In the genomic region with DNA sequence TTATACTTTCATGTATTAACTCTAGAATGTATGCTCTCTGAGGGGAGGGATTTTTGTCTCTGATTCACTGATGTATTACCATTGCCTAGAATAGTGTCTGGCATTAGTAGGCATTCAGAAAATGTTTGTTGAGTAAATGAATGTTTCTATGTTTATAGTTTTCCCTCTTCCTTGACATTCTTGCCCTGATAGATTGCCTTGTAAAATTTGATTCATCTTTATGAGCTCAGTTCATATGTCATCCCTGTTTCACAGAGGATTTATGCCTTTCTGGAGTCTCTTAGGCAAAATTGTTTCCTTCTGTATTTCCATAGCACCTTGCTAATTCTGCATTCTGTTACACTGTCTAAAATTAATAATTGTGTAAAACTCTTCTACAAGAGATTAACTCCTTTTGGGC, we compare ENCODE assay signal across 16 cellular contexts.
DNase-seq lines count a peak whose midpoint lies in the region; ATAC-seq and TF ChIP-seq lines count a peak whose summit lies in the region.
"Had no signal": no experiment of that assay in that cellular context is flagged by ENCODE, and none has a peak within 500 bp of the region (broad histone marks: within the 10 kb centered on the region; RNA-seq: fewer than 3 reads in every experiment).

No MANE protein-coding gene starts in this region.

- DNase-seq in left ventricle myocardium inferior: no peak
- DNase-seq in left cardiac atrium: no peak
- DNase-seq in Peyer's patch: no peak
- DNase-seq in fibroblast of villous mesenchyme (ENCODE audit: low read depth): peak; percentile 45
- DNase-seq in MV-4-11 (lab: John Stamatoyannopoulos, UW): no peak
- DNase-seq in AG08396 (ENCODE audit: low spot score): no peak
- DNase-seq in activated CD4-positive, CD25-positive, alpha-beta regulatory T cell treated with anti-CD3 and anti-CD28 coated beads, Interleukin-2, amount 50 U/mL, for 72 hours: no peak
- DNase-seq: activated naive CD4-positive, alpha-beta T cell treated with anti-CD3 and anti-CD28 coated beads, Interleukin-2, amount 50 U/mL, for 16 hours; effector CD8-positive, alpha-beta T cell; NCI-H1092; NCI-H2171; psoas muscle; stimulated activated CD4-positive, alpha-beta T cell treated with anti-CD3 and anti-CD28 coated beads, Interleukin-12 subunit alpha, Interleukin-12 subunit beta, amount 100 ng/mL, for 4 hours had no signal

- H3K4me1 ChIP-seq in left ventricle myocardium inferior: peaks cover 12% of the 10 kb centered on the region
- H3K4me1 ChIP-seq in Peyer's patch: no peaks in the 10 kb centered on the region
- H3K4me1 ChIP-seq: psoas muscle, SJSA1, suprapubic skin had no signal

- intact Hi-C loops in left ventricle myocardium inferior (cut with micrococcal nuclease) (no loop called here), left cardiac atrium (cut with DNase I) (no loop called here)

- TF ChIP-seq CTCF in left ventricle myocardium inferior (IDR thresholded peaks at IDR 0.05; ENCODE audit: borderline replicate concordance) (no peak), Peyer's patch (IDR thresholded peaks at IDR 0.05) (no peak), fibroblast of villous mesenchyme (IDR thresholded peaks at IDR 0.05; ENCODE audit: insufficient read depth, low read depth, low read length) (no peak)

- ATAC-seq in left cardiac atrium: no peak
- ATAC-seq in activated CD4-positive, CD25-positive, alpha-beta regulatory T cell treated with anti-CD3 and anti-CD28 coated beads, Interleukin-2, amount 50 U/mL, for 24 hours: no peak

- peak overlapping the region; percentile 12 for H3K27ac ChIP-seq in left ventricle myocardium inferior (replicated peaks)
- H3K27ac ChIP-seq in Peyer's patch: peak overlapping the region; percentile 40 to 68 (median 62)
- H3K27ac ChIP-seq: psoas muscle, SJSA1, suprapubic skin had no signal

- H3K4me3 ChIP-seq in left ventricle myocardium inferior: no peak overlapping the region
- no peak overlapping the region for H3K4me3 ChIP-seq in Peyer's patch
- no peak overlapping the region for H3K4me3 ChIP-seq in fibroblast of villous mesenchyme (ENCODE audit: low read depth, low read length)
- H3K4me3 ChIP-seq: psoas muscle, SJSA1, suprapubic skin had no signal

- TF ChIP-seq POLR2A in Peyer's patch (IDR thresholded peaks at IDR 0.05): no peak

- peaks cover 50% of the 10 kb centered on the region for H3K36me3 ChIP-seq in left ventricle myocardium inferior
- H3K36me3 ChIP-seq in Peyer's patch: peaks cover 0 to 22% (median 0%) of the 10 kb centered on the region in 3 donors

- H3K9me3 ChIP-seq in left ventricle myocardium inferior (replicated peaks) (peaks cover 5% of the 10 kb centered on the region), Peyer's patch (no peaks in the 10 kb centered on the region)
- H3K9me3 ChIP-seq: psoas muscle, SJSA1, suprapubic skin had no signal

- H3K27me3 ChIP-seq in left ventricle myocardium inferior (ENCODE audit: low read depth): no peaks in the 10 kb centered on the region
- H3K27me3 ChIP-seq in Peyer's patch: no peaks in the 10 kb centered on the region
- H3K27me3 ChIP-seq: SJSA1, suprapubic skin had no signal
